ENCODE assay signal across 1 cellular context in genomic region chr5:59893436-59894227, GRCh38.
TF ChIP-seq lines count a peak whose summit lies in the region.

Gene PDE4D, minus strand, starts transcription at chr5:59893726.

TF ChIP-seq in HEK293, 187 proteins besides CTCF, POLR2A, EP300 and RAD21 (continued from another document):
- TF ChIP-seq, protein P1, sequence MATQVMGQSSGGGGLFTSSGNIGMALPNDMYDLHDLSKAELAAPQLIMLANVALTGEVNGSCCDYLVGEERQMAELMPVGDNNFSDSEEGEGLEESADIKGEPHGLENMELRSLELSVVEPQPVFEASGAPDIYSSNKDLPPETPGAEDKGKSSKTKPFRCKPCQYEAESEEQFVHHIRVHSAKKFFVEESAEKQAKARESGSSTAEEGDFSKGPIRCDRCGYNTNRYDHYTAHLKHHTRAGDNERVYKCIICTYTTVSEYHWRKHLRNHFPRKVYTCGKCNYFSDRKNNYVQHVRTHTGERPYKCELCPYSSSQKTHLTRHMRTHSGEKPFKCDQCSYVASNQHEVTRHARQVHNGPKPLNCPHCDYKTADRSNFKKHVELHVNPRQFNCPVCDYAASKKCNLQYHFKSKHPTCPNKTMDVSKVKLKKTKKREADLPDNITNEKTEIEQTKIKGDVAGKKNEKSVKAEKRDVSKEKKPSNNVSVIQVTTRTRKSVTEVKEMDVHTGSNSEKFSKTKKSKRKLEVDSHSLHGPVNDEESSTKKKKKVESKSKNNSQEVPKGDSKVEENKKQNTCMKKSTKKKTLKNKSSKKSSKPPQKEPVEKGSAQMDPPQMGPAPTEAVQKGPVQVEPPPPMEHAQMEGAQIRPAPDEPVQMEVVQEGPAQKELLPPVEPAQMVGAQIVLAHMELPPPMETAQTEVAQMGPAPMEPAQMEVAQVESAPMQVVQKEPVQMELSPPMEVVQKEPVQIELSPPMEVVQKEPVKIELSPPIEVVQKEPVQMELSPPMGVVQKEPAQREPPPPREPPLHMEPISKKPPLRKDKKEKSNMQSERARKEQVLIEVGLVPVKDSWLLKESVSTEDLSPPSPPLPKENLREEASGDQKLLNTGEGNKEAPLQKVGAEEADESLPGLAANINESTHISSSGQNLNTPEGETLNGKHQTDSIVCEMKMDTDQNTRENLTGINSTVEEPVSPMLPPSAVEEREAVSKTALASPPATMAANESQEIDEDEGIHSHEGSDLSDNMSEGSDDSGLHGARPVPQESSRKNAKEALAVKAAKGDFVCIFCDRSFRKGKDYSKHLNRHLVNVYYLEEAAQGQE (tag by site-specific recombination; IDR thresholded peaks at IDR 0.05) = peak; percentile 98
- peak; percentile 67 for TF ChIP-seq HIC1 (tag by site-specific recombination; IDR thresholded peaks at IDR 0.05)
- peak; percentile 90 for TF ChIP-seq ZNF560 (tag by site-specific recombination; IDR thresholded peaks at IDR 0.05; ENCODE audit: borderline replicate concordance)
- TF ChIP-seq ZNF585B (tag by site-specific recombination; IDR thresholded peaks at IDR 0.05) = no peak
- peak; percentile 15; the same call in 1 of the 2 replicates for TF ChIP-seq SP2 (tag by site-specific recombination; IDR thresholded peaks at IDR 0.05)
